ENCODE assay signal across 18 cellular contexts in genomic region chr12:132357623-132358186, GRCh38. TPM values are rescaled to one million over a fixed set of nuclear protein-coding genes. Genes with fewer than 3 reads are reported as not detected.
DNase-seq lines count a peak whose midpoint lies in the region; ATAC-seq and TF ChIP-seq lines count a peak whose summit lies in the region.
"Had no signal": no experiment of that assay in that cellular context is flagged by ENCODE, and none has a peak within 500 bp of the region (broad histone marks: within the 10 kb centered on the region; RNA-seq: fewer than 3 reads in every experiment).

No MANE protein-coding gene starts in this region.

- H4K20me1 ChIP-seq in BLaER1 = no peaks in the 10 kb centered on the region
- H4K20me1 ChIP-seq in BLaER1 treated with 17β-estradiol and CSF1 and Interleukin-3, amounts not matched to agents 10 nM and 100 nM = peaks cover 0 to 43% (median 0%) of the 10 kb centered on the region in 11 experiments; a peak in 7 of 22 replicates

- H3K4me1 Mint-ChIP-seq in chondrocyte (ENCODE audit: low read depth) = peaks cover 6% of the 10 kb centered on the region
- H3K4me1 Mint-ChIP-seq: CD4-positive, alpha-beta memory T cell had no signal

- DNase-seq in chondrocyte (ENCODE audit: low spot score) (peak; percentile 79), mucosa of descending colon (peak in 2 of 3 donors; percentile 16 to 39)
- DNase-seq: Calu3; CD4-positive, alpha-beta memory T cell; DMS79; GM23248; KG1; NCI-H1436; NCI-H2029; NCI-H510A; SIG-M5 had no signal

- H3K4me1 ChIP-seq in BLaER1 (peaks cover 75% of the 10 kb centered on the region), mucosa of descending colon (ENCODE audit: low read depth) (no peaks in the 10 kb centered on the region)
- H3K4me1 ChIP-seq in BLaER1 treated with 17β-estradiol and CSF1 and Interleukin-3, amounts not matched to agents 10 nM and 100 nM = peaks cover 54 to 73% (median 69%) of the 10 kb centered on the region in 10 experiments

- H3K4me3 ChIP-seq in BLaER1 (no peak overlapping the region), mucosa of descending colon (no peak overlapping the region)
- no peak overlapping the region for H3K4me3 ChIP-seq in BLaER1 treated with 17β-estradiol and CSF1 and Interleukin-3, amounts not matched to agents 10 nM and 100 nM
- H3K4me3 ChIP-seq: Peyer's patch had no signal

- H3K36me3 Mint-ChIP-seq in chondrocyte (ENCODE audit: low read depth) = no peaks in the 10 kb centered on the region
- H3K36me3 Mint-ChIP-seq: CD4-positive, alpha-beta memory T cell had no signal

- H3K27ac Mint-ChIP-seq in chondrocyte (ENCODE audit: unreplicated experiment) = no peak overlapping the region
- H3K27ac Mint-ChIP-seq: CD4-positive, alpha-beta memory T cell had no signal

- H3K4me3 Mint-ChIP-seq in chondrocyte (ENCODE audit: unreplicated experiment) = no peak overlapping the region
- H3K4me3 Mint-ChIP-seq: CD4-positive, alpha-beta memory T cell had no signal

- H3K9me3 ChIP-seq in BLaER1 (peaks cover 7% of the 10 kb centered on the region; the same call in 1 of the 2 replicates), mucosa of descending colon (no peaks in the 10 kb centered on the region)
- H3K9me3 ChIP-seq in BLaER1 treated with 17β-estradiol and CSF1 and Interleukin-3, amounts not matched to agents 10 nM and 100 nM (replicated peaks in 1 of 11) = peaks cover 0 to 15% (median 0%) of the 10 kb centered on the region in 11 experiments; a peak in 7 of 22 replicates
- H3K9me3 ChIP-seq: Peyer's patch had no signal

- H3K36me3 ChIP-seq in BLaER1 (no peaks in the 10 kb centered on the region), mucosa of descending colon (ENCODE audit: low read depth) (no peaks in the 10 kb centered on the region)
- no peaks in the 10 kb centered on the region for H3K36me3 ChIP-seq in BLaER1 treated with 17β-estradiol and CSF1 and Interleukin-3, amounts not matched to agents 10 nM and 100 nM
- H3K36me3 ChIP-seq: Peyer's patch had no signal

- TF ChIP-seq CTCF in chondrocyte (IDR thresholded peaks at IDR 0.05) = no peak
- no peak for TF ChIP-seq CTCF in mucosa of descending colon (IDR thresholded peaks at IDR 0.05)

- H3K27ac ChIP-seq in BLaER1 = no peak overlapping the region
- peak overlapping the region in 4 of 11 experiments; percentile 32 to 53 (median 50); a peak in 5 of 22 replicates for H3K27ac ChIP-seq in BLaER1 treated with 17β-estradiol and CSF1 and Interleukin-3, amounts not matched to agents 10 nM and 100 nM
- H3K27ac ChIP-seq: GM23248 had no signal

- peak overlapping the region; percentile 92 for H3K4me2 ChIP-seq in BLaER1
- H3K4me2 ChIP-seq in BLaER1 treated with 17β-estradiol and CSF1 and Interleukin-3, amounts not matched to agents 10 nM and 100 nM = peak overlapping the region; percentile 80 to 94 (median 87); a peak in 20 of 22 replicates

- peaks cover 6% of the 10 kb centered on the region for H3K27me3 Mint-ChIP-seq in chondrocyte (ENCODE audit: low read depth)

- H3K27me3 ChIP-seq in BLaER1 = peaks cover 30% of the 10 kb centered on the region
- H3K27me3 ChIP-seq in BLaER1 treated with 17β-estradiol and CSF1 and Interleukin-3, amounts not matched to agents 10 nM and 100 nM = peaks cover 5 to 54% (median 32%) of the 10 kb centered on the region in 11 experiments; a peak in 20 of 22 replicates
- H3K27me3 ChIP-seq: Peyer's patch had no signal

- H3K9me3 Mint-ChIP-seq in chondrocyte (ENCODE audit: low read depth) = no peaks in the 10 kb centered on the region
- H3K9me3 Mint-ChIP-seq: CD4-positive, alpha-beta memory T cell had no signal

- H3K9ac ChIP-seq in BLaER1 = 0 out of 2 replicates have a peak overlapping the region, but pooled peaks have one; percentile 36
- peak overlapping the region in 2 of 11 experiments; percentile 23 to 37; a peak in 2 of 22 replicates for H3K9ac ChIP-seq in BLaER1 treated with 17β-estradiol and CSF1 and Interleukin-3, amounts not matched to agents 10 nM and 100 nM
- H3K9ac ChIP-seq: GM23248 had no signal

- ATAC-seq in mucosa of descending colon (no peak), HG03378 (IDR thresholded peaks at IDR 0.05; ENCODE audit: unreplicated experiment) (no peak), GM18873 (IDR thresholded peaks at IDR 0.05; ENCODE audit: low FRiP score, unreplicated experiment) (no peak), HG03175 (IDR thresholded peaks at IDR 0.05; ENCODE audit: unreplicated experiment) (no peak)
- ATAC-seq: HepG2 had no signal

- intact Hi-C loops in mucosa of descending colon (cut with DNase I, micrococcal nuclease) = no loop called here

RNA-seq across cellular contexts. Expression of gene GALNT9, which starts 28.3 kb away (rescaled TPM):
- 0.15 to 0.29 TPM in 2 of 3 replicates, not detected in the other for total RNA-seq in chondrocyte
- 1 to 10 TPM in 1 of 3 donors, under 1 TPM in 1, not detected in 1; 0.43 to 3.7 TPM for total RNA-seq in mucosa of descending colon
- total RNA-seq: CD4-positive, alpha-beta memory T cell; Peyer's patch had no signal
